ENCODE assay signal across 8 cellular contexts in the genomic region with DNA sequence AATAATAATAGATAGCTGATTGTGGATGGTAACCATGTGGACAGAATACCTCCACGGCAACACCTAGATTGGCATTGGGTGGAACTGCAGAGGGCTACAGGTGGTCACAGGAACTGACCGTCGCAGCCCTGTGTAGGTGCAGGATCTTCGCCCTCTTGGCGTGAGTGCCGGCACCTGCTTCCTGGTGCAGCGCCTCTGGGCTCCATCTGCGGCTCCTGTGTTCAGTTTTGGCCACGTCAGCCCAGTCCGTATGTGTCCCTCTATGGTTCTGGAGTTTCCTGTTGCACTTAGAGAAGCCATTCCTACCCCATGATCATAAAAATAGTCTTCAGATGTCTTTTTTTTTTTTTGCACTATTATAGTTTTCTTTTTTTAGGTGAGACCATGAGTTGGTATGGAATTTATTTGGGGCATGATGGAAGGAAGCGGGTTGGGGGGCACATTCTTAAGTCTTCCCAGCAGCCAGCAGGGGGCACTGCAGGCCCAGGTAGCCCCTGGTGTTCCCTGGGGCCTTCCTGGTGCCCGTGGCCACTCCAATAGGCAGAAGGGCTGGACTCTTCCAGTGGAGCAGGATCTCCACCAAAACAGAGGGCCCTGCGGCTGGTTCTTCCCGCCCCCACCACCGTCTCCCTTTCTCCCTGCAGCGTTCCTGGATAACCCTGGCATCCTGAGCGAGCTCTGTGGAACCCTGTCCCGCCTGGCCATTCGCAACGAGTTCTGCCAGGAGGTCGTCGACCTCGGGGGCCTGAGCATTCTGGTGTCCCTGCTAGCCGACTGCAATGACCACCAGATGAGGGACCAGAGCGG. TPM values are rescaled to one million over a fixed set of nuclear protein-coding genes. Genes with fewer than 3 reads are reported as not detected.
DNase-seq lines count a peak whose midpoint lies in the region; ATAC-seq and TF ChIP-seq lines count a peak whose summit lies in the region.

No MANE protein-coding gene starts in this region.

- H3K4me3 ChIP-seq in Karpas-422 (ENCODE audit: low read length) (no peak overlapping the region), lung (no peak overlapping the region)

- H3K9me3 ChIP-seq in Karpas-422 (ENCODE audit: low read length) (no peaks in the 10 kb centered on the region), lung (ENCODE audit: control insufficient read depth in 2 of 2, insufficient read depth in 1 of 2, low read length in 1 of 2) (no peaks in the 10 kb centered on the region)

- H3K4me1 Mint-ChIP-seq in Calu3 (ENCODE audit: low read depth, unreplicated experiment) = no peaks in the 10 kb centered on the region
- H3K4me1 Mint-ChIP-seq in stimulated activated memory B cell treated with anti-CD40 and anti-IgM and Interleukin-4, amounts not matched to agents 10 μg/mL and 1 μg/mL and 100 μg/mL, for 72 hours = no peaks in the 10 kb centered on the region

- peak; percentile 56 for DNase-seq in Calu3
- DNase-seq in Karpas-422 = peak; percentile 79
- DNase-seq in activated CD4-positive, alpha-beta T cell treated with anti-CD3 and anti-CD28 coated beads for 1 hour = peak; percentile 48
- DNase-seq in dermis blood vessel endothelial cell = peak; percentile 82
- DNase-seq in lung (ENCODE audit: low spot score) = no peak
- DNase-seq in GF-D8 (lab: John Stamatoyannopoulos, UW) = no peak

- no peaks in the 10 kb centered on the region for H3K27me3 Mint-ChIP-seq in Calu3 (ENCODE audit: unreplicated experiment)
- no peaks in the 10 kb centered on the region for H3K27me3 Mint-ChIP-seq in stimulated activated memory B cell treated with anti-CD40 and anti-IgM and Interleukin-4, amounts not matched to agents 10 μg/mL and 1 μg/mL and 100 μg/mL, for 72 hours

- H3K4me3 Mint-ChIP-seq in Calu3 (ENCODE audit: low read depth, unreplicated experiment) = no peak overlapping the region
- H3K4me3 Mint-ChIP-seq in stimulated activated memory B cell treated with anti-CD40 and anti-IgM and Interleukin-4, amounts not matched to agents 10 μg/mL and 1 μg/mL and 100 μg/mL, for 72 hours = no peak overlapping the region

- peaks cover 7% of the 10 kb centered on the region; the same call in 1 of the 2 replicates for H3K36me3 ChIP-seq in Karpas-422 (ENCODE audit: insufficient read depth, low read length)
- H3K36me3 ChIP-seq in lung (ENCODE audit: control insufficient read depth in 2 of 2, insufficient read depth in 2 of 2, low read length in 2 of 2) = peaks cover 19 to 55% of the 10 kb centered on the region in 2 donors

- no peak overlapping the region for H2AFZ ChIP-seq in Karpas-422 (ENCODE audit: low read length)

- BruUV-seq in Calu3 (replicated peaks; lab: Mats Ljungman, UMichigan) = no TSS peak

- H3K27me3 ChIP-seq in Karpas-422 (ENCODE audit: low read length) (no peaks in the 10 kb centered on the region), lung (ENCODE audit: control insufficient read depth, insufficient read depth) (no peaks in the 10 kb centered on the region)

- no peak overlapping the region for H3K27ac Mint-ChIP-seq in Calu3 (ENCODE audit: unreplicated experiment)
- H3K27ac Mint-ChIP-seq in stimulated activated memory B cell treated with anti-CD40 and anti-IgM and Interleukin-4, amounts not matched to agents 10 μg/mL and 1 μg/mL and 100 μg/mL, for 72 hours = no peak overlapping the region

- H3K9me3 Mint-ChIP-seq in Calu3 (ENCODE audit: low read depth, unreplicated experiment) = no peaks in the 10 kb centered on the region
- no peaks in the 10 kb centered on the region for H3K9me3 Mint-ChIP-seq in stimulated activated memory B cell treated with anti-CD40 and anti-IgM and Interleukin-4, amounts not matched to agents 10 μg/mL and 1 μg/mL and 100 μg/mL, for 72 hours

- peaks cover 9% of the 10 kb centered on the region for H3K36me3 Mint-ChIP-seq in Calu3 (ENCODE audit: insufficient read depth, unreplicated experiment)
- peaks cover 51% of the 10 kb centered on the region for H3K36me3 Mint-ChIP-seq in stimulated activated memory B cell treated with anti-CD40 and anti-IgM and Interleukin-4, amounts not matched to agents 10 μg/mL and 1 μg/mL and 100 μg/mL, for 72 hours

- no peak for ATAC-seq in lung (ENCODE audit: insufficient read depth, low FRiP score)
- peak; percentile 68 for ATAC-seq in stimulated activated memory B cell treated with anti-CD40 and anti-IgM and Interleukin-4, amounts not matched to agents 10 μg/mL and 1 μg/mL and 100 μg/mL, for 72 hours
- no peak for ATAC-seq in GM19455 (IDR thresholded peaks at IDR 0.05; ENCODE audit: unreplicated experiment)

- H4K20me1 ChIP-seq in Karpas-422 (ENCODE audit: insufficient read depth, low read depth, low read length) = no peaks in the 10 kb centered on the region

- no peaks in the 10 kb centered on the region for H3K4me1 ChIP-seq in Karpas-422 (ENCODE audit: low read length)
- H3K4me1 ChIP-seq in lung (ENCODE audit: control insufficient read depth in 2 of 2, insufficient read depth in 2 of 2, low read length in 2 of 2) = no peaks in the 10 kb centered on the region

- no peaks in the 10 kb centered on the region for H3K79me2 ChIP-seq in Karpas-422 (ENCODE audit: low read length)

- H3K4me2 ChIP-seq in Karpas-422 (ENCODE audit: low read depth, low read length, poor library complexity, severe bottlenecking) = no peak overlapping the region

- intact Hi-C loops in Calu3 (cut with micrococcal nuclease; ENCODE audit: unreplicated experiment) = loop anchor here (2.0 kb wide), 1 partner anchor 85 kb away; a partner anchor contains a TSS

- CTCF ChIA-PET in Calu3 (lab: Charles Lee) = interaction anchor here (1.1 kb wide), 1 partner anchor 10 kb away, joined by 4 read pairs; no protein-coding TSS in a partner anchor

- TF ChIP-seq CTCF in Calu3 (IDR thresholded peaks at IDR 0.05; ENCODE audit: unreplicated experiment) (peak; percentile 50), lung (IDR thresholded peaks at IDR 0.05; ENCODE audit: control extremely low read depth, extremely low read depth) (peak; percentile 44)

- H3K27ac ChIP-seq in Karpas-422 (ENCODE audit: low read length) = no peak overlapping the region
- no peak overlapping the region for H3K27ac ChIP-seq in lung (ENCODE audit: low read depth in 1 of 2, low read length in 1 of 2)

- H3K9ac ChIP-seq in Karpas-422 (ENCODE audit: low read length) = no peak overlapping the region

- WGBS in lung, 2 donors = 92 to 93% methylated on average over 25 of the region's 25 CpGs

- H3K9me2 ChIP-seq in Karpas-422 (replicated peaks; ENCODE audit: insufficient read depth, low read length) = no peaks in the 10 kb centered on the region

RNA-seq across cellular contexts. Expression of a gene that starts 10.1 kb away (rescaled TPM):
- total RNA-seq in Calu3 (2022) (5.7 and 7.1 TPM in 2 replicates), dermis blood vessel endothelial cell (4.4 and 4.5 TPM in 2 replicates), lung (10 to 100 TPM in 1 of 2 donors, 1 to 10 TPM in 1; 7.5 to 10.1 TPM)
- total RNA-seq in Karpas-422 (2014; rRNA removed; shearing (Covaris generic); ENCODE audit: low replicate concordance) = 4.5 and 6.2 TPM in 2 replicates
- 1 to 10 TPM; 5.8 to 6.4 TPM for polyA plus RNA-seq in lung

RNA-seq across cellular contexts. Expression of a gene that starts 20.3 kb away (rescaled TPM):
- total RNA-seq in Calu3 (2022) (24.0 and 24.6 TPM in 2 replicates), dermis blood vessel endothelial cell (50.2 and 72.1 TPM in 2 replicates), lung (10 to 100 TPM; 23.5 to 33.1 TPM)
- total RNA-seq in Karpas-422 (2014; rRNA removed; shearing (Covaris generic); ENCODE audit: low replicate concordance) = 25.1 and 43.6 TPM in 2 replicates
- 10 to 100 TPM; 31.2 to 33.3 TPM for polyA plus RNA-seq in lung

RNA-seq across cellular contexts. Expression of a gene that starts 20.4 kb away (rescaled TPM):
- 67.1 and 77.2 TPM in 2 replicates for total RNA-seq in Calu3 (2022)
- 71.7 and 74.1 TPM in 2 replicates for total RNA-seq in Karpas-422 (2014; rRNA removed; shearing (Covaris generic); ENCODE audit: low replicate concordance)
- 22.0 and 24.8 TPM in 2 replicates for total RNA-seq in dermis blood vessel endothelial cell
- total RNA-seq in lung = 10 to 100 TPM; 55.2 to 73.4 TPM
- 10 to 100 TPM; 27.6 to 63.9 TPM for polyA plus RNA-seq in lung

Comparison
In these comparisons a context has a peak if more than half of its experiments do, and no peak if none do; other contexts are left out.
1. DNase-seq: peak in Calu3 (single experiment), Karpas-422 (single experiment), activated CD4-positive, alpha-beta T cell treated with anti-CD3 and anti-CD28 coated beads for 1 hour (single experiment) and dermis blood vessel endothelial cell (single experiment); none in lung (single experiment) and GF-D8 (single experiment).